Comparison of ENCODE assay signal across 8 cellular contexts in genomic region chr2:61764035-61764800, GRCh38.
A peak's percentile ranks its signal among the peaks of the same experiment; 100 is the strongest.
DNase-seq lines count a peak whose midpoint lies in the region; TF ChIP-seq lines count a peak whose summit lies in the region.

No MANE protein-coding gene starts in this region.

- no peak for TF ChIP-seq CTCF in GM20000 (IDR thresholded peaks at IDR 0.05; ENCODE audit: extremely low read depth, missing control alignments)

- DNase-seq in COLO668 (lab: John Stamatoyannopoulos, UW; ENCODE audit: unreplicated experiment) (peak; percentile 97), GM20000 (ENCODE audit: low spot score) (peak; percentile 91), HS-5 (ENCODE audit: low read depth) (peak; percentile 90), NK-92 (lab: John Stamatoyannopoulos, UW; ENCODE audit: unreplicated experiment) (peak; percentile 81), lung microvascular endothelial cell (ENCODE audit: low read depth in 2 of 2) (peak; percentile 99 to 100)
- DNase-seq in activated CD8-positive, alpha-beta memory T cell treated with anti-CD3 and anti-CD28 coated beads for 24 hours = peak; percentile 96
- DNase-seq in effector CD8-positive, alpha-beta T cell (lab: John Stamatoyannopoulos, UW) = peak; percentile 95
- DNase-seq in stimulated activated CD4-positive, alpha-beta T cell treated with anti-CD3 and anti-CD28 coated beads, TNF-alpha, amount 100 ng/mL, for 4 hours (ENCODE audit: low read depth in 3 of 3) = peak; percentile 89 to 96 (median 92)

Comparison
In these comparisons a context has a peak if more than half of its experiments do, and no peak if none do; other contexts are left out.
1. Peak in every context shown above with its lines: DNase-seq.